Comparison of ENCODE assay signal across 1 cellular context in the genomic region with DNA sequence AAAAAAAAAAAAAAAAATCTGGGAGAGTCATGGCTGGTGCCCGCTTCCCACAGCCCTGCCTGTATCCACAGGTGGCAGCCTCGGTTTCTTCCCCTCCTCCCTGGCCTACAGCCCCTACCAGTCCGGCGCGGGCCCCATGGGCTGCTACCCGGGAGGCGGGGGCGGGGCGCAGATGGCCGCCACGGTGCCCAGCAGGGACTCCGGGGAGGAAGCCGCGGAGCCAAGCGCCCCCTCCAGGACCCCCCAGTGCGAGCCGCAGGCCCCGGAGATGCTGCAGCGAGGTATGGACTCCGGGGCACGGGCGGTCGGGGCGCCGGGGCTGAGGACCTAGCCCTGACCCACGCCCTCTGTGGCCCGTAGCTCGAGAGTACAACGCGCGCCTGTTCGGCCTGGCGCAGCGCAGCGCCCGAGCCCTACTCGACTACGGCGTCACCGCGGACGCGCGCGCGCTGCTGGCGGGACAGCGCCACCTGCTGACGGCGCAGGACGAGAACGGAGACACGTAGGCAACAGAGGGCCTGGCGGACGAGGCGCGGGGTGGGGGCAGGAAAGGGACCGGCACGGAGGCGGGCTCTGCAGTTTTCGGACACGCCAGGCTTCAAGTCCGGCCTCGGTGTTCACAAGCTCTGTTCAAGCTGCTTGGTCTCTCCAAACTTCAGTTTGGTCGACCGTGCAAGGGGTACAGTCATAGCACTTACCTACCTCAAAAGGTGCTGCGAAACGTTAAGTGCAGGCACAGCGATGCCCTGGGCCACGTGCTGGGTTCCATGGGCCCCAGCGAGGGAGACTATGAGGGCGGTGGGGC.
TF ChIP-seq lines count a peak whose summit lies in the region.

No MANE protein-coding gene starts in this region.

TF ChIP-seq in K562, 482 proteins besides CTCF, POLR2A, EP300 and RAD21 (continued from another document and continues in another):
- TF ChIP-seq, protein P1, sequence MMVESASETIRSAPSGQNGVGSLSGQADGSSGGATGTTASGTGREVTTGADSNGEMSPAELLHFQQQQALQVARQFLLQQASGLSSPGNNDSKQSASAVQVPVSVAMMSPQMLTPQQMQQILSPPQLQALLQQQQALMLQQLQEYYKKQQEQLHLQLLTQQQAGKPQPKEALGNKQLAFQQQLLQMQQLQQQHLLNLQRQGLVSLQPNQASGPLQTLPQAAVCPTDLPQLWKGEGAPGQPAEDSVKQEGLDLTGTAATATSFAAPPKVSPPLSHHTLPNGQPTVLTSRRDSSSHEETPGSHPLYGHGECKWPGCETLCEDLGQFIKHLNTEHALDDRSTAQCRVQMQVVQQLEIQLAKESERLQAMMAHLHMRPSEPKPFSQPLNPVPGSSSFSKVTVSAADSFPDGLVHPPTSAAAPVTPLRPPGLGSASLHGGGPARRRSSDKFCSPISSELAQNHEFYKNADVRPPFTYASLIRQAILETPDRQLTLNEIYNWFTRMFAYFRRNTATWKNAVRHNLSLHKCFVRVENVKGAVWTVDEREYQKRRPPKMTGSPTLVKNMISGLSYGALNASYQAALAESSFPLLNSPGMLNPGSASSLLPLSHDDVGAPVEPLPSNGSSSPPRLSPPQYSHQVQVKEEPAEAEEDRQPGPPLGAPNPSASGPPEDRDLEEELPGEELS (CRISPR knock-in tag; IDR thresholded peaks at IDR 0.05; ENCODE audit: borderline replicate concordance), result no peak
- no peak for TF ChIP-seq ETS2 (tag; IDR thresholded peaks at IDR 0.05; ENCODE audit: borderline replicate concordance, poor library complexity, severe bottlenecking)
- no peak for TF ChIP-seq ZNF511 (CRISPR knock-in tag; IDR thresholded peaks at IDR 0.05)
- TF ChIP-seq ZFP36 (IDR thresholded peaks at IDR 0.05; ENCODE audit: low read depth, low read length, partially characterized antibody), result no peak
- no peak for TF ChIP-seq MECOM (CRISPR knock-in tag; IDR thresholded peaks at IDR 0.05)
- TF ChIP-seq FOXK2 (conservative IDR thresholded peaks at IDR 0.05 in 1 of 2, IDR thresholded peaks at IDR 0.05 in 1 of 2; ENCODE audit: low read depth in 2 of 2), result no peak
- TF ChIP-seq NR2C2 (CRISPR knock-in tag; IDR thresholded peaks at IDR 0.05), result no peak
- TF ChIP-seq NR2C2 (tag; IDR thresholded peaks at IDR 0.05), result no peak
- TF ChIP-seq ZNF212 (CRISPR knock-in tag; IDR thresholded peaks at IDR 0.05), result no peak
- TF ChIP-seq ATF7 (IDR thresholded peaks at IDR 0.05), result peak; percentile 60; the same call in 1 of the 2 replicates
- TF ChIP-seq, protein P2, sequence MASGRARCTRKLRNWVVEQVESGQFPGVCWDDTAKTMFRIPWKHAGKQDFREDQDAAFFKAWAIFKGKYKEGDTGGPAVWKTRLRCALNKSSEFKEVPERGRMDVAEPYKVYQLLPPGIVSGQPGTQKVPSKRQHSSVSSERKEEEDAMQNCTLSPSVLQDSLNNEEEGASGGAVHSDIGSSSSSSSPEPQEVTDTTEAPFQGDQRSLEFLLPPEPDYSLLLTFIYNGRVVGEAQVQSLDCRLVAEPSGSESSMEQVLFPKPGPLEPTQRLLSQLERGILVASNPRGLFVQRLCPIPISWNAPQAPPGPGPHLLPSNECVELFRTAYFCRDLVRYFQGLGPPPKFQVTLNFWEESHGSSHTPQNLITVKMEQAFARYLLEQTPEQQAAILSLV (tag; IDR thresholded peaks at IDR 0.05), result no peak
- TF ChIP-seq, protein P3, sequence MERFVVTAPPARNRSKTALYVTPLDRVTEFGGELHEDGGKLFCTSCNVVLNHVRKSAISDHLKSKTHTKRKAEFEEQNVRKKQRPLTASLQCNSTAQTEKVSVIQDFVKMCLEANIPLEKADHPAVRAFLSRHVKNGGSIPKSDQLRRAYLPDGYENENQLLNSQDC (CRISPR knock-in tag; IDR thresholded peaks at IDR 0.05), result no peak
- no peak for TF ChIP-seq ZNF79 (CRISPR knock-in tag; IDR thresholded peaks at IDR 0.05; ENCODE audit: low read depth)
- no peak for TF ChIP-seq NR2C1 (IDR thresholded peaks at IDR 0.05)
- no peak for TF ChIP-seq NR2C1 (tag; IDR thresholded peaks at IDR 0.05)
- no peak for TF ChIP-seq RBM34 (IDR thresholded peaks at IDR 0.05; ENCODE audit: borderline replicate concordance, insufficient read depth, low read length)
- no peak for TF ChIP-seq ZNF175 (CRISPR knock-in tag; IDR thresholded peaks at IDR 0.05; ENCODE audit: low read depth)
- no peak for TF ChIP-seq SREBF2 (CRISPR knock-in tag; IDR thresholded peaks at IDR 0.05)
- no peak for TF ChIP-seq HES1 (IDR thresholded peaks at IDR 0.05; ENCODE audit: low read depth)
- TF ChIP-seq, protein P4, sequence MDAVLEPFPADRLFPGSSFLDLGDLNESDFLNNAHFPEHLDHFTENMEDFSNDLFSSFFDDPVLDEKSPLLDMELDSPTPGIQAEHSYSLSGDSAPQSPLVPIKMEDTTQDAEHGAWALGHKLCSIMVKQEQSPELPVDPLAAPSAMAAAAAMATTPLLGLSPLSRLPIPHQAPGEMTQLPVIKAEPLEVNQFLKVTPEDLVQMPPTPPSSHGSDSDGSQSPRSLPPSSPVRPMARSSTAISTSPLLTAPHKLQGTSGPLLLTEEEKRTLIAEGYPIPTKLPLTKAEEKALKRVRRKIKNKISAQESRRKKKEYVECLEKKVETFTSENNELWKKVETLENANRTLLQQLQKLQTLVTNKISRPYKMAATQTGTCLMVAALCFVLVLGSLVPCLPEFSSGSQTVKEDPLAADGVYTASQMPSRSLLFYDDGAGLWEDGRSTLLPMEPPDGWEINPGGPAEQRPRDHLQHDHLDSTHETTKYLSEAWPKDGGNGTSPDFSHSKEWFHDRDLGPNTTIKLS (IDR thresholded peaks at IDR 0.05; ENCODE audit: borderline replicate concordance, low read depth), result peak; percentile 96
- TF ChIP-seq ASH1L (IDR thresholded peaks at IDR 0.05; ENCODE audit: borderline replicate concordance, low read depth, partially characterized antibody), result no peak
- no peak for TF ChIP-seq ILK (tag; IDR thresholded peaks at IDR 0.05; ENCODE audit: borderline replicate concordance, low read depth)
- TF ChIP-seq ZNF740 (CRISPR knock-in tag; IDR thresholded peaks at IDR 0.05), result no peak
- TF ChIP-seq ZNF740 (tag; IDR thresholded peaks at IDR 0.05), result no peak
- no peak for TF ChIP-seq ELF1 (tag; IDR thresholded peaks at IDR 0.05)
- TF ChIP-seq GTF2F1 (IDR thresholded peaks at IDR 0.05; ENCODE audit: low read depth, low read length), result no peak
- no peak for TF ChIP-seq ZFP30 (CRISPR knock-in tag; IDR thresholded peaks at IDR 0.05; ENCODE audit: borderline replicate concordance)
- TF ChIP-seq MAZ (CRISPR knock-in tag; conservative IDR thresholded peaks at IDR 0.05 in 1 of 2, IDR thresholded peaks at IDR 0.05 in 1 of 2), result peak; percentile 87 to 92
- no peak for TF ChIP-seq FOSL1 (tag; conservative IDR thresholded peaks at IDR 0.05)
- TF ChIP-seq CBX2 (IDR thresholded peaks at IDR 0.05; ENCODE audit: insufficient read depth, low read length, poor library complexity, severe bottlenecking), result no peak
- no peak for TF ChIP-seq ATF3 (IDR thresholded peaks at IDR 0.05)
- TF ChIP-seq ATF3 (CRISPR knock-in tag; conservative IDR thresholded peaks at IDR 0.05), result no peak
- no peak for TF ChIP-seq POLR2B (IDR thresholded peaks at IDR 0.05; ENCODE audit: low read depth, partially characterized antibody)
- no peak for TF ChIP-seq ZNF695 (CRISPR knock-in tag; IDR thresholded peaks at IDR 0.05)
- TF ChIP-seq, protein P5, sequence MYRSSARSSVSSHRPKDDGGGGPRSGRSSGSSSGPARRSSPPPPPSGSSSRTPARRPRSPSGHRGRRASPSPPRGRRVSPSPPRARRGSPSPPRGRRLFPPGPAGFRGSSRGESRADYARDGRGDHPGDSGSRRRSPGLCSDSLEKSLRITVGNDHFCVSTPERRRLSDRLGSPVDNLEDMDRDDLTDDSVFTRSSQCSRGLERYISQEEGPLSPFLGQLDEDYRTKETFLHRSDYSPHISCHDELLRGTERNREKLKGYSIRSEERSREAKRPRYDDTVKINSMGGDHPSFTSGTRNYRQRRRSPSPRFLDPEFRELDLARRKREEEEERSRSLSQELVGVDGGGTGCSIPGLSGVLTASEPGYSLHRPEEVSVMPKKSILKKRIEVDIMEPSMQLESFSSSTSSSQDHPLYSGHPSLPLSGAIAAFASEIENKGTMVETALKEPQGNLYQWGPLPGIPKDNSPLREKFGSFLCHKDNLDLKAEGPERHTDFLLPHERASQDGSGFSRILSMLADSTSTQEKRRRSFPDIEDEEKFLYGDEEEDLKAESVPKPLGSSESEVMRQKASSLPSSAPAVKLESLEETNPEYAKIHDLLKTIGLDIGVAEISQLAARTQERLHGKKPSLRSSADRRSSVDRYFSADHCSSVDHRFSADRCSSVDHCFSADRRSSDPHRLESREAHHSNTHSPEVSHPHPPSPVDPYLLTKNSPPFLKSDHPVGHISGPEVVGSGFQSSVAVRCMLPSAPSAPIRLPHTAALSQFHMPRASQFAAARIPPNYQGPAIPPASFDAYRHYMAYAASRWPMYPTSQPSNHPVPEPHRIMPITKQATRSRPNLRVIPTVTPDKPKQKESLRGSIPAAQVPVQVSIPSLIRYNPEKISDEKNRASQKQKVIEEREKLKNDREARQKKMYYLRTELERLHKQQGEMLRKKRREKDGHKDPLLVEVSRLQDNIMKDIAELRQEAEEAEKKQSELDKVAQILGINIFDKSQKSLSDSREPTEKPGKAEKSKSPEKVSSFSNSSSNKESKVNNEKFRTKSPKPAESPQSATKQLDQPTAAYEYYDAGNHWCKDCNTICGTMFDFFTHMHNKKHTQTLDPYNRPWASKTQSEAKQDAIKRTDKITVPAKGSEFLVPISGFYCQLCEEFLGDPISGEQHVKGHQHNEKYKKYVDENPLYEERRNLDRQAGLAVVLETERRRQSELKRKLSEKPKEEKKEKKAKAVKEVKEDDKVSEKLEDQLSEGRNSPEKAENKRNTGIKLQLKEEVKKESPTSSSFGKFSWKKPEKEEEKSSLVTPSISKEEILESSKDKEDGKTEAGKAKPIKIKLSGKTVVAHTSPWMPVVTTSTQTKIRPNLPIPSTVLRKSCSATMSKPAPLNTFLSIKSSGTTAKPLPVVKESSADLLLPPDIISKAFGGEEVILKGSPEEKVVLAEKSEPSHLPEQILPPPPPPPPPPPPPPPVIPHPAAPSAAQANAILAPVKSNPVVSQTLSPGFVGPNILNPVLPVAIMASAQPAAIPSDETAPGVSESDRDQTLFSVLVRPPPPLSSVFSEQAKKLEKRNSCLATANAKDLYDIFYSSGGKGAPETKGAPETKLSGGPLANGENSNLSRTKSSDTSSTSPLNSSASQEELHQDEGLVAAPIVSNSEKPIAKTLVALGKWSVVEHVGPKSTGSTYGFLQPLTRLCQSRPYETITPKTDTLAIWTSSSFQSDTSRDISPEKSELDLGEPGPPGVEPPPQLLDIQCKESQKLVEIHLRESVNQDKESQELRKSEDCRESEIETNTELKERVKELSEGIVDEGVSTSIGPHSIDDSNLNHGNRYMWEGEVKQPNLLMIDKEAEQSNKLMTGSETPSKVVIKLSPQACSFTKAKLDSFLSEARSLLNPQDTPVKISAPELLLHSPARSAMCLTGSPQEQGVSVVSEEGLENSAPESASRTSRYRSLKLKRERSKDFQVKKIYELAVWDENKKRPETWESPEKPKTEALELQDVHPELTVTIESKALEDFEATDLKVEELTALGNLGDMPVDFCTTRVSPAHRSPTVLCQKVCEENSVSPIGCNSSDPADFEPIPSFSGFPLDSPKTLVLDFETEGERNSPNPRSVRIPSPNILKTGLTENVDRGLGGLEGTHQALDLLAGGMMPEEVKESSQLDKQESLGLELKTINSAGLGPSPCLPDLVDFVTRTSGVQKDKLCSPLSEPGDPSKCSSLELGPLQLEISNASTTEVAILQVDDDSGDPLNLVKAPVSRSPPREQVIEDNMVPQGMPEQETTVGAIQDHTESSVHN (IDR thresholded peaks at IDR 0.05; ENCODE audit: borderline replicate concordance in 1 of 2, low read depth in 1 of 2), result no peak
- no peak for TF ChIP-seq TAF15 (IDR thresholded peaks at IDR 0.05; ENCODE audit: low read depth, low read length)
- TF ChIP-seq ZC3H11A (IDR thresholded peaks at IDR 0.05; ENCODE audit: low read depth, low read length), result no peak
- TF ChIP-seq TFE3 (CRISPR knock-in tag; IDR thresholded peaks at IDR 0.05), result no peak
- no peak for TF ChIP-seq SREBF1 (IDR thresholded peaks at IDR 0.05; ENCODE audit: borderline replicate concordance, low read depth, low read length)
- no peak for TF ChIP-seq NBN (IDR thresholded peaks at IDR 0.05; ENCODE audit: low read depth)
- no peak for TF ChIP-seq SP2 (IDR thresholded peaks at IDR 0.05; ENCODE audit: extremely low read depth, low read depth, low read length, poor library complexity, severe bottlenecking)
- TF ChIP-seq RNF2 (IDR thresholded peaks at IDR 0.05), result no peak
- no peak for TF ChIP-seq EZH2 (IDR thresholded peaks at IDR 0.05; ENCODE audit: borderline replicate concordance, low read depth, low read length)
- 0 out of 2 replicates have a peak, but pooled peaks have one; percentile 37 for TF ChIP-seq BCOR (IDR thresholded peaks at IDR 0.05)
- no peak for TF ChIP-seq ZNF551 (CRISPR knock-in tag; IDR thresholded peaks at IDR 0.05)
